ENCODE assay signal across 1 cellular context in the genomic region with DNA sequence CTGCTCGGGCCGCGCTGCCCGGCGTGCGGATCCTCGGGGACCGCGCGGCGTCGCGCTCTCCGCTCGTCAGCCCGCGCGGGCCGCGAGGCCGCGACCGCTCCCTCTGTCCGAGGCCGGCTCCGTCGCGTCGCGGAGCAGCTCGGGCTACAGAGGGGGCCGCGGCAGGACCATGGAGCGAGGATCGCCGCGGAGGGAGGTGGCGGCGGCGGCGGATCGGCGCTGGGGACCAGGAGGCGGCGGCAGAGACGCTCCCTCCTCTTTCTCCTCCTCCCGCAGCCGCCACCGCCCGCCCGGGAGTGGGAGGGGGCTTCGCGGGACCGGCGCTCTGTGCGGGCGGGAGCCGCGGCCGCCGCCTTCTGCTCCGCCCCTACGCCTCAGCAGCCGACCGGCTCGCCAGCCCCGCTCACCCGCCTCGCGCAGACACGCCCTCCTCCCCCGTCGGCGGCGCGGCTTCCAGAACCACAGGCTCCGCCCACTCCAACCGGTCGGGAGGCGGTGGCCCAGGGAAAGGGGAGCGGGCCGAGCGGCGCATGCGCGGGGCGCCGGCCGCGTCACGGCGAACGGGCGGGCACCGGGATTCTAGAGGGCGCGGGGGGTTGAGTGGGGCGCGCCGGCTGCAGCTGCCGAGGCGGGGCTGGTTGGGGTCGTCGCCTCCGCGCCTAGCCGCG.
TF ChIP-seq lines count a peak whose summit lies in the region.

A gene with protein sequence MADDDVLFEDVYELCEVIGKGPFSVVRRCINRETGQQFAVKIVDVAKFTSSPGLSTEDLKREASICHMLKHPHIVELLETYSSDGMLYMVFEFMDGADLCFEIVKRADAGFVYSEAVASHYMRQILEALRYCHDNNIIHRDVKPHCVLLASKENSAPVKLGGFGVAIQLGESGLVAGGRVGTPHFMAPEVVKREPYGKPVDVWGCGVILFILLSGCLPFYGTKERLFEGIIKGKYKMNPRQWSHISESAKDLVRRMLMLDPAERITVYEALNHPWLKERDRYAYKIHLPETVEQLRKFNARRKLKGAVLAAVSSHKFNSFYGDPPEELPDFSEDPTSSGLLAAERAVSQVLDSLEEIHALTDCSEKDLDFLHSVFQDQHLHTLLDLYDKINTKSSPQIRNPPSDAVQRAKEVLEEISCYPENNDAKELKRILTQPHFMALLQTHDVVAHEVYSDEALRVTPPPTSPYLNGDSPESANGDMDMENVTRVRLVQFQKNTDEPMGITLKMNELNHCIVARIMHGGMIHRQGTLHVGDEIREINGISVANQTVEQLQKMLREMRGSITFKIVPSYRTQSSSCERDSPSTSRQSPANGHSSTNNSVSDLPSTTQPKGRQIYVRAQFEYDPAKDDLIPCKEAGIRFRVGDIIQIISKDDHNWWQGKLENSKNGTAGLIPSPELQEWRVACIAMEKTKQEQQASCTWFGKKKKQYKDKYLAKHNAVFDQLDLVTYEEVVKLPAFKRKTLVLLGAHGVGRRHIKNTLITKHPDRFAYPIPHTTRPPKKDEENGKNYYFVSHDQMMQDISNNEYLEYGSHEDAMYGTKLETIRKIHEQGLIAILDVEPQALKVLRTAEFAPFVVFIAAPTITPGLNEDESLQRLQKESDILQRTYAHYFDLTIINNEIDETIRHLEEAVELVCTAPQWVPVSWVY (minus strand): TSS at position 298 of the 668 bp plus-strand sequence. CDS start 566 bp downstream, outside the sequence.

TF ChIP-seq in H1, 55 proteins besides CTCF, POLR2A, EP300 and RAD21:
- no peak for TF ChIP-seq SP1 (IDR thresholded peaks at IDR 0.05; ENCODE audit: low read depth, low read length)
- TF ChIP-seq CTBP2 (IDR thresholded peaks at IDR 0.05; ENCODE audit: borderline replicate concordance, insufficient read depth, insufficient read length, low read length): no peak
- peak; percentile 73 for TF ChIP-seq NRF1 (IDR thresholded peaks at IDR 0.05; ENCODE audit: low read depth, low read length)
- no peak for TF ChIP-seq SRF (IDR thresholded peaks at IDR 0.05; ENCODE audit: low read depth, low read length)
- no peak for TF ChIP-seq NANOG (IDR thresholded peaks at IDR 0.05; ENCODE audit: insufficient read depth, low read depth, low read length, poor library complexity, severe bottlenecking)
- peak; percentile 10 for TF ChIP-seq TAF7 (optimal IDR thresholded peaks at IDR 0.05; ENCODE audit: borderline replicate concordance, low read depth, low read length)
- no peak for TF ChIP-seq SIRT6 (IDR thresholded peaks at IDR 0.05; ENCODE audit: low read length)
- 0 out of 2 replicates have a peak, but pooled peaks have one; percentile 14 for TF ChIP-seq TBP (IDR thresholded peaks at IDR 0.05; ENCODE audit: low read depth, low read length)
